20 cellular contexts compared by ENCODE assay signal in genomic region chr10:93067443-93068365, GRCh38. TPM values are rescaled to one million over a fixed set of nuclear protein-coding genes. Genes with fewer than 3 reads are reported as not detected.
DNase-seq lines count a peak whose midpoint lies in the region; ATAC-seq and TF ChIP-seq lines count a peak whose summit lies in the region.
"Had no signal": no experiment of that assay in that cellular context is flagged by ENCODE, and none has a peak within 500 bp of the region (broad histone marks: within the 10 kb centered on the region; RNA-seq: fewer than 3 reads in every experiment).

No MANE protein-coding gene starts in this region.

- no peak overlapping the region for H3K18ac ChIP-seq in neuronal stem cell (ENCODE audit: low read length)

- no peaks in the 10 kb centered on the region for H3K79me1 ChIP-seq in neuronal stem cell (ENCODE audit: low read depth, low read length)

- no peak overlapping the region for H2AK5ac ChIP-seq in neuronal stem cell (ENCODE audit: low read depth, low read length)

- H3K36me3 Mint-ChIP-seq in IgD-negative memory B cell (no peaks in the 10 kb centered on the region), endothelial cell (ENCODE audit: low read depth, unreplicated experiment) (peaks cover 22% of the 10 kb centered on the region)
- H3K36me3 Mint-ChIP-seq: stimulated activated memory B cell treated with anti-CD40 and anti-IgM and Interleukin-4, amounts not matched to agents 10 μg/mL and 1 μg/mL and 100 μg/mL, for 72 hours had no signal

- peak overlapping the region in 2 of 3 donors; percentile 4 to 31 for H3K27ac Mint-ChIP-seq in IgD-negative memory B cell
- H3K27ac Mint-ChIP-seq in endothelial cell (ENCODE audit: unreplicated experiment) = no peak overlapping the region
- H3K27ac Mint-ChIP-seq: activated T-helper 17 cell treated with anti-CD3 and anti-CD28 coated beads, Interleukin-2, amount 50 U/mL, for 72 hours; stimulated activated memory B cell treated with anti-CD40 and anti-IgM and Interleukin-4, amounts not matched to agents 10 μg/mL and 1 μg/mL and 100 μg/mL, for 72 hours had no signal

- no peak overlapping the region for H2BK120ac ChIP-seq in neuronal stem cell (ENCODE audit: low read depth, low read length)

- no peak overlapping the region for H2BK15ac ChIP-seq in neuronal stem cell (ENCODE audit: low read length)

- H3K4me2 ChIP-seq in neuronal stem cell (ENCODE audit: insufficient read depth, low read length, poor library complexity, severe bottlenecking) = peak overlapping the region; percentile 81

- WGBS in neuronal stem cell (ENCODE audit: extremely low coverage in 2 of 2, insufficient read length in 2 of 2, insufficient replicate concordance in 1 of 2), 2 donors = no CpG with 5 or more reads among the region's 17 CpGs

- no peaks in the 10 kb centered on the region for H3K9me3 Mint-ChIP-seq in IgD-negative memory B cell
- H3K9me3 Mint-ChIP-seq in endothelial cell (ENCODE audit: unreplicated experiment) = no peaks in the 10 kb centered on the region
- H3K9me3 Mint-ChIP-seq: activated T-helper 17 cell treated with anti-CD3 and anti-CD28 coated beads, Interleukin-2, amount 50 U/mL, for 72 hours; stimulated activated memory B cell treated with anti-CD40 and anti-IgM and Interleukin-4, amounts not matched to agents 10 μg/mL and 1 μg/mL and 100 μg/mL, for 72 hours had no signal

- H2BK12ac ChIP-seq in neuronal stem cell (ENCODE audit: low read length) = no peak overlapping the region

- H3K36me3 ChIP-seq in neuronal stem cell (replicated peaks in 1 of 2; ENCODE audit: control insufficient read depth in 2 of 2, insufficient read depth in 2 of 2, low read length in 2 of 2) = no peaks in the 10 kb centered on the region

- H3K4ac ChIP-seq in neuronal stem cell (ENCODE audit: low read length) = no peak overlapping the region

- peaks cover 0 to 3% of the 10 kb centered on the region in 2 donors for H3K9me3 ChIP-seq in neuronal stem cell (replicated peaks in 1 of 2; ENCODE audit: control insufficient read depth in 2 of 2, insufficient read depth in 1 of 2, low read depth in 1 of 2, low read length in 2 of 2)

- ATAC-seq in esophagus mucosa (no peak), GM18502 (IDR thresholded peaks at IDR 0.05; ENCODE audit: poor library complexity, unreplicated experiment) (no peak)
- ATAC-seq: activated T-helper 17 cell treated with anti-CD3 and anti-CD28 coated beads, Interleukin-2, amount 50 U/mL, for 72 hours; PC-3; stimulated activated memory B cell treated with anti-CD40 and anti-IgM and Interleukin-4, amounts not matched to agents 10 μg/mL and 1 μg/mL and 100 μg/mL, for 72 hours had no signal

- peaks cover 10 to 15% of the 10 kb centered on the region in 2 donors for H3K4me1 ChIP-seq in neuronal stem cell (ENCODE audit: control insufficient read depth in 2 of 2, insufficient read depth in 1 of 2, low read depth in 1 of 2, low read length in 2 of 2)

- H3K4me1 Mint-ChIP-seq in IgD-negative memory B cell (peaks cover 18 to 35% (median 21%) of the 10 kb centered on the region in 3 donors), endothelial cell (ENCODE audit: unreplicated experiment) (peaks cover 17% of the 10 kb centered on the region)

- H3K9ac ChIP-seq in neuronal stem cell (ENCODE audit: low read depth, low read length, poor library complexity) = no peak overlapping the region

- TF ChIP-seq CTCF in GM13977 (IDR thresholded peaks at IDR 0.05; ENCODE audit: extremely low read depth, insufficient read depth, missing control alignments) (no peak), endothelial cell (IDR thresholded peaks at IDR 0.05; ENCODE audit: unreplicated experiment) (no peak)

- no peak overlapping the region for H4K8ac ChIP-seq in neuronal stem cell (ENCODE audit: low read depth, low read length)

- H3K4me3 ChIP-seq in neuronal stem cell (ENCODE audit: low read length in 2 of 2) = no peak overlapping the region
- H3K4me3 ChIP-seq: lung had no signal

- H3K27me3 ChIP-seq in neuronal stem cell (ENCODE audit: control insufficient read depth in 3 of 3, insufficient read depth in 3 of 3, low read depth in 1 of 3, low read length in 3 of 3) = peaks cover 46 to 99% (median 83%) of the 10 kb centered on the region in 3 experiments

- in situ Hi-C loops in GM13977 (cut with MboI; ENCODE audit: low pct_unique_long_range_greater_than_20kb, low sequenced_read_pairs, unreplicated experiment) = no loop called here

- H3K14ac ChIP-seq in neuronal stem cell (ENCODE audit: low read length) = no peak overlapping the region

- DNase-seq in GM13977 (ENCODE audit: low spot score) (peak; percentile 33), endothelial cell (ENCODE audit: low spot score) (no peak), neuronal stem cell (ENCODE audit: low spot score) (no peak), AG20443 (ENCODE audit: low spot score) (no peak), NCI-H82 (lab: John Stamatoyannopoulos, UW) (no peak)
- DNase-seq: activated CD8-positive, alpha-beta memory T cell treated with anti-CD3 and anti-CD28 coated beads for 24 hours; HCEC 1CT; NCI-H1436 treated with DMSO at 0.1 percent for 48 hours; PC-3 had no signal

- H2AFZ ChIP-seq in neuronal stem cell (ENCODE audit: low read length) = peak overlapping the region; percentile 31

- no peak overlapping the region for H2BK5ac ChIP-seq in neuronal stem cell (ENCODE audit: low read length)

- no peak overlapping the region for H3K27ac ChIP-seq in neuronal stem cell (replicated peaks; ENCODE audit: low read length)
- H3K27ac ChIP-seq: HL-60 had no signal

- H3K23ac ChIP-seq in neuronal stem cell (ENCODE audit: low read depth, low read length, poor library complexity) = no peak overlapping the region

- peak overlapping the region in 1 of 4 donors; percentile 54 for H3K4me3 Mint-ChIP-seq in IgD-negative memory B cell
- peak overlapping the region; percentile 40 for H3K4me3 Mint-ChIP-seq in endothelial cell (ENCODE audit: unreplicated experiment)
- H3K4me3 Mint-ChIP-seq: activated T-helper 17 cell treated with anti-CD3 and anti-CD28 coated beads, Interleukin-2, amount 50 U/mL, for 72 hours; stimulated activated memory B cell treated with anti-CD40 and anti-IgM and Interleukin-4, amounts not matched to agents 10 μg/mL and 1 μg/mL and 100 μg/mL, for 72 hours had no signal

- H4K91ac ChIP-seq in neuronal stem cell (ENCODE audit: low read depth, low read length, poor library complexity) = no peak overlapping the region

- H3K27me3 Mint-ChIP-seq in IgD-negative memory B cell = peaks cover 76% of the 10 kb centered on the region
- H3K27me3 Mint-ChIP-seq in endothelial cell (ENCODE audit: unreplicated experiment) = peaks cover 46% of the 10 kb centered on the region

RNA-seq across cellular contexts. Expression of gene CYP26A1, which starts 6.0 kb away (rescaled TPM):
- not detected for polyA plus RNA-seq in IgD-negative memory B cell
- 0.64 TPM for total RNA-seq in endothelial cell (ENCODE audit: unreplicated experiment)
- polyA plus RNA-seq in neuronal stem cell (2013, experiment 1 of 2) = 0.03 TPM
- 0.03 TPM for polyA plus RNA-seq in neuronal stem cell (2013, experiment 2 of 2)
- total RNA-seq in esophagus mucosa = not detected
- total RNA-seq: lung, NCI-H460, urinary bladder had no signal
- polyA plus RNA-seq: urinary bladder had no signal

RNA-seq across cellular contexts. Expression of gene CYP26C1, which starts 7.1 kb away (rescaled TPM):
- polyA plus RNA-seq in IgD-negative memory B cell = not detected
- total RNA-seq in endothelial cell (ENCODE audit: unreplicated experiment) = 0.31 TPM
- polyA plus RNA-seq in neuronal stem cell (2013, experiment 1 of 2) = not detected
- polyA plus RNA-seq in neuronal stem cell (2013, experiment 2 of 2) = not detected
- total RNA-seq in esophagus mucosa = not detected
- total RNA-seq: activated T-helper 17 cell treated with anti-CD3 and anti-CD28 coated beads, Interleukin-2, amount 50 U/mL, for 72 hours; LHCN-M2; PC-3; skeletal muscle tissue; urinary bladder had no signal
- polyA plus RNA-seq: urinary bladder had no signal
